8 cellular contexts compared by ENCODE assay signal in genomic region chr14:23056257-23056955, GRCh38. TPM values are rescaled to one million over a fixed set of nuclear protein-coding genes. Genes with fewer than 3 reads are reported as not detected.
DNase-seq lines count a peak whose midpoint lies in the region; ATAC-seq and TF ChIP-seq lines count a peak whose summit lies in the region.

No MANE protein-coding gene starts in this region.

- H3K27ac ChIP-seq in endodermal cell (ENCODE audit: low read depth, low read length) (no peak overlapping the region), muscle layer of duodenum (ENCODE audit: low read length) (no peak overlapping the region)

- peak overlapping the region; percentile 29 for H3K9ac ChIP-seq in endodermal cell (ENCODE audit: extremely low read depth, low read length, poor library complexity, severe bottlenecking)

- peak; percentile 40 for DNase-seq in activated CD4-positive, CD25-positive, alpha-beta regulatory T cell treated with anti-CD3 and anti-CD28 coated beads, Interleukin-2, amount 50 U/mL, for 16 hours (ENCODE audit: low read depth, low spot score)
- DNase-seq in activated CD4-positive, CD25-positive, alpha-beta regulatory T cell (lab: John Stamatoyannopoulos, UW) = no peak
- DNase-seq in activated CD4-positive, alpha-beta T cell treated with anti-CD3 and anti-CD28 coated beads, Interleukin-2, amount 10 ng/mL, durations not matched to agents 7 days and 5 days = peak; percentile 74
- peak; percentile 94 for DNase-seq in endodermal cell
- peak; percentile 71 to 74 for DNase-seq in stimulated activated naive CD8-positive, alpha-beta T cell treated with anti-CD3 and anti-CD28 coated beads, Interleukin-15, amount 100 ng/mL, for 72 hours
- DNase-seq in AML-193 (lab: John Stamatoyannopoulos, UW) = no peak

- peaks cover 37% of the 10 kb centered on the region for H3K36me3 ChIP-seq in endodermal cell (ENCODE audit: control insufficient read depth, insufficient read depth, low read length)
- peaks cover 22 to 26% of the 10 kb centered on the region in 2 donors for H3K36me3 ChIP-seq in muscle layer of duodenum (ENCODE audit: control insufficient read depth in 1 of 2, insufficient read depth in 2 of 2, low read length in 2 of 2)

- H3K27ac Mint-ChIP-seq in activated CD4-positive, alpha-beta T cell treated with anti-CD3 and anti-CD28 coated beads, Interleukin-2, amount 10 ng/mL, durations not matched to agents 7 days and 5 days = peak overlapping the region; percentile 28
- H3K27ac Mint-ChIP-seq in endodermal cell = peak overlapping the region; percentile 52
- no peak overlapping the region for H3K27ac Mint-ChIP-seq in stimulated activated naive CD8-positive, alpha-beta T cell treated with anti-CD3 and anti-CD28 coated beads, Interleukin-15, amount 100 ng/mL, for 72 hours

- no peaks in the 10 kb centered on the region for H3K9me3 Mint-ChIP-seq in activated CD4-positive, alpha-beta T cell treated with anti-CD3 and anti-CD28 coated beads, Interleukin-2, amount 10 ng/mL, durations not matched to agents 7 days and 5 days
- no peaks in the 10 kb centered on the region for H3K9me3 Mint-ChIP-seq in endodermal cell
- no peaks in the 10 kb centered on the region for H3K9me3 Mint-ChIP-seq in stimulated activated naive CD8-positive, alpha-beta T cell treated with anti-CD3 and anti-CD28 coated beads, Interleukin-15, amount 100 ng/mL, for 72 hours

- peak; percentile 90 for TF ChIP-seq CTCF in endodermal cell (conservative IDR thresholded peaks at IDR 0.05)

- peak; percentile 40 for ATAC-seq in HG03469 (IDR thresholded peaks at IDR 0.05; ENCODE audit: unreplicated experiment)
- peak; percentile 77 for ATAC-seq in stimulated activated naive CD8-positive, alpha-beta T cell treated with anti-CD3 and anti-CD28 coated beads, Interleukin-15, amount 100 ng/mL, for 72 hours

- H3K27me3 ChIP-seq in endodermal cell (ENCODE audit: control insufficient read depth, insufficient read depth, low read length, poor library complexity, severe bottlenecking) = no peaks in the 10 kb centered on the region
- H3K27me3 ChIP-seq in muscle layer of duodenum (ENCODE audit: low read depth, low read length) = no peaks in the 10 kb centered on the region

- CTCF ChIA-PET in activated CD4-positive, alpha-beta T cell treated with anti-CD3 and anti-CD28 coated beads, Interleukin-2, amount 10 ng/mL, durations not matched to agents 7 days and 5 days (lab: Charles Lee) = interaction anchor here (0.6 to 5.9 kb wide), 12 partner anchors 14 to 486 kb away, joined by 3 to 61 read pairs (median 4); no protein-coding TSS in a partner anchor

- peak overlapping the region; percentile 67 for H3K4me3 Mint-ChIP-seq in activated CD4-positive, alpha-beta T cell treated with anti-CD3 and anti-CD28 coated beads, Interleukin-2, amount 10 ng/mL, durations not matched to agents 7 days and 5 days
- peak overlapping the region; percentile 73 for H3K4me3 Mint-ChIP-seq in endodermal cell
- peak overlapping the region; percentile 82 to 84 for H3K4me3 Mint-ChIP-seq in stimulated activated naive CD8-positive, alpha-beta T cell treated with anti-CD3 and anti-CD28 coated beads, Interleukin-15, amount 100 ng/mL, for 72 hours

- peaks cover 20% of the 10 kb centered on the region for H3K4me1 Mint-ChIP-seq in activated CD4-positive, alpha-beta T cell treated with anti-CD3 and anti-CD28 coated beads, Interleukin-2, amount 10 ng/mL, durations not matched to agents 7 days and 5 days
- H3K4me1 Mint-ChIP-seq in endodermal cell = peaks cover 14% of the 10 kb centered on the region
- peaks cover 32% of the 10 kb centered on the region for H3K4me1 Mint-ChIP-seq in stimulated activated naive CD8-positive, alpha-beta T cell treated with anti-CD3 and anti-CD28 coated beads, Interleukin-15, amount 100 ng/mL, for 72 hours

- H3K27me3 Mint-ChIP-seq in activated CD4-positive, alpha-beta T cell treated with anti-CD3 and anti-CD28 coated beads, Interleukin-2, amount 10 ng/mL, durations not matched to agents 7 days and 5 days = peaks cover 8% of the 10 kb centered on the region
- no peaks in the 10 kb centered on the region for H3K27me3 Mint-ChIP-seq in endodermal cell (ENCODE audit: insufficient read depth)
- H3K27me3 Mint-ChIP-seq in stimulated activated naive CD8-positive, alpha-beta T cell treated with anti-CD3 and anti-CD28 coated beads, Interleukin-15, amount 100 ng/mL, for 72 hours = peaks cover 17% of the 10 kb centered on the region

- 12% methylated on average over 8 to 14 of the region's 14 CpGs for WGBS in endodermal cell (ENCODE audit: insufficient coverage in 1 of 2, insufficient read length in 1 of 2), 2 experiments

- POLR2A ChIA-PET in activated CD4-positive, alpha-beta T cell treated with anti-CD3 and anti-CD28 coated beads, Interleukin-2, amount 10 ng/mL, durations not matched to agents 7 days and 5 days (lab: Charles Lee) = no interaction called here

- H3K4me3 ChIP-seq in endodermal cell (ENCODE audit: low read length) (peak overlapping the region; percentile 84), muscle layer of duodenum (ENCODE audit: low read depth in 1 of 2, low read length in 2 of 2) (peak overlapping the region; percentile 52 to 81)

- H3K36me3 Mint-ChIP-seq in activated CD4-positive, alpha-beta T cell treated with anti-CD3 and anti-CD28 coated beads, Interleukin-2, amount 10 ng/mL, durations not matched to agents 7 days and 5 days (ENCODE audit: low read depth) = peaks cover 21% of the 10 kb centered on the region
- H3K36me3 Mint-ChIP-seq in endodermal cell (ENCODE audit: low read depth) = peaks cover 33% of the 10 kb centered on the region

- H3K4me1 ChIP-seq in endodermal cell (ENCODE audit: control insufficient read depth, insufficient read depth, low read length) (no peaks in the 10 kb centered on the region), muscle layer of duodenum (ENCODE audit: control insufficient read depth in 1 of 2, insufficient read depth in 2 of 2, low read length in 2 of 2) (peaks cover 9 to 23% of the 10 kb centered on the region in 2 donors)

- H3K9me3 ChIP-seq in endodermal cell (ENCODE audit: control insufficient read depth, low read length) = no peaks in the 10 kb centered on the region
- H3K9me3 ChIP-seq in muscle layer of duodenum (ENCODE audit: control insufficient read depth in 1 of 2, low read length in 2 of 2) = no peaks in the 10 kb centered on the region

RNA-seq across cellular contexts. Expression of gene CDH24, which starts 0.9 kb away (rescaled TPM):
- total RNA-seq in activated CD4-positive, alpha-beta T cell treated with anti-CD3 and anti-CD28 coated beads, Interleukin-2, amount 10 ng/mL, durations not matched to agents 7 days and 5 days = 1 to 10 TPM; 2.9 to 3.0 TPM
- total RNA-seq in endodermal cell = 10 to 100 TPM; 16.9 to 17.2 TPM
- 37.1 TPM for polyA plus RNA-seq in endodermal cell (2013, experiment 1 of 2)
- polyA plus RNA-seq in endodermal cell (2013, experiment 2 of 2) = 32.0 TPM

RNA-seq across cellular contexts. Expression of gene PSMB11, which starts 14.4 kb away (rescaled TPM):
- total RNA-seq in activated CD4-positive, alpha-beta T cell treated with anti-CD3 and anti-CD28 coated beads, Interleukin-2, amount 10 ng/mL, durations not matched to agents 7 days and 5 days = under 1 TPM in 1 of 2 experiments, not detected in 1; 0.21 TPM
- total RNA-seq in endodermal cell = not detected
- polyA plus RNA-seq in endodermal cell (2013, experiment 1 of 2) = not detected
- polyA plus RNA-seq in endodermal cell (2013, experiment 2 of 2) = not detected

RNA-seq across cellular contexts. Expression of gene PSMB5, which starts 21.7 kb away (rescaled TPM):
- 10 to 100 TPM; 60.4 to 60.7 TPM for total RNA-seq in activated CD4-positive, alpha-beta T cell treated with anti-CD3 and anti-CD28 coated beads, Interleukin-2, amount 10 ng/mL, durations not matched to agents 7 days and 5 days
- 100 to 1,000 TPM; 227 to 257 TPM for total RNA-seq in endodermal cell
- polyA plus RNA-seq in endodermal cell (2013, experiment 1 of 2) = 176 TPM
- 169 TPM for polyA plus RNA-seq in endodermal cell (2013, experiment 2 of 2)

RNA-seq across cellular contexts. Expression of gene ACIN1, which starts 38.5 kb away (rescaled TPM):
- 100 to 1,000 TPM; 202 to 221 TPM for total RNA-seq in activated CD4-positive, alpha-beta T cell treated with anti-CD3 and anti-CD28 coated beads, Interleukin-2, amount 10 ng/mL, durations not matched to agents 7 days and 5 days
- 100 to 1,000 TPM; 314 to 367 TPM for total RNA-seq in endodermal cell
- polyA plus RNA-seq in endodermal cell (2013, experiment 1 of 2) = 253 TPM
- polyA plus RNA-seq in endodermal cell (2013, experiment 2 of 2) = 214 TPM

RNA-seq across cellular contexts. Expression of gene C14orf119, which starts 38.9 kb away (rescaled TPM):
- total RNA-seq in activated CD4-positive, alpha-beta T cell treated with anti-CD3 and anti-CD28 coated beads, Interleukin-2, amount 10 ng/mL, durations not matched to agents 7 days and 5 days = 10 to 100 TPM; 48.0 to 48.2 TPM
- total RNA-seq in endodermal cell = 10 to 100 TPM; 76.7 to 82.9 TPM
- 61.4 TPM for polyA plus RNA-seq in endodermal cell (2013, experiment 1 of 2)
- polyA plus RNA-seq in endodermal cell (2013, experiment 2 of 2) = 63.7 TPM

Comparison
In these comparisons a context has a peak if more than half of its experiments do, and no peak if none do; other contexts are left out.
1. DNase-seq: peak in activated CD4-positive, CD25-positive, alpha-beta regulatory T cell treated with anti-CD3 and anti-CD28 coated beads, Interleukin-2, amount 50 U/mL, for 16 hours (single experiment), activated CD4-positive, alpha-beta T cell treated with anti-CD3 and anti-CD28 coated beads, Interleukin-2, amount 10 ng/mL, durations not matched to agents 7 days and 5 days (single experiment), endodermal cell (single experiment) and stimulated activated naive CD8-positive, alpha-beta T cell treated with anti-CD3 and anti-CD28 coated beads, Interleukin-15, amount 100 ng/mL, for 72 hours (2 of 2); none in activated CD4-positive, CD25-positive, alpha-beta regulatory T cell (0 of 4) and AML-193 (0 of 2).
2. H3K27ac Mint-ChIP-seq: peak in activated CD4-positive, alpha-beta T cell treated with anti-CD3 and anti-CD28 coated beads, Interleukin-2, amount 10 ng/mL, durations not matched to agents 7 days and 5 days (single experiment) and endodermal cell (single experiment); none in stimulated activated naive CD8-positive, alpha-beta T cell treated with anti-CD3 and anti-CD28 coated beads, Interleukin-15, amount 100 ng/mL, for 72 hours (0 of 2).
3. RNA of gene CDH24, which starts 0.9 kb away (total RNA-seq): 16.9 to 17.2 TPM in endodermal cell; 2.9 to 3.0 TPM in activated CD4-positive, alpha-beta T cell treated with anti-CD3 and anti-CD28 coated beads, Interleukin-2, amount 10 ng/mL, durations not matched to agents 7 days and 5 days; every median in the first group is over 4 times any median in the second.
4. Peak in every context shown above with its lines, with median percentiles within 50 percentile points of each other: H3K4me3 Mint-ChIP-seq.